In the genomic region with DNA sequence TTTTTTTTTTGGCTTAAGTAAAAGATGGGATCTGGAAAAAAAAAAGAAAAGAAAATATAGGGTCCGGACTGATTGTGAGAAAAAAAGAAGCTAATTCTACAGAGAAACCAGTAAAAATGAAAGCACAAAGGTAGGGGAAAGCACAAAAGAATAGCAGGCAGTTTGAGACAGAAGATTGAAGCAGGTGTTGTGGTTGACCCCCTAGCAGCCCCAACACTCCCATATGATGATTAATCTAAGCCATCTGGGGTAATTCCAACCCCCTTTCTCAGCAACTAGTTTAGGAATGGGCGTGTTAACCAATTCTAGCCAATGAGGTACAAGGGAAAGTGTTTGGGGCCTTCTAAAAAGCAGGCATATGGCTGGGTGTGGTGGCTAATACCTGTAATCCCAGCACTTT, we compare ENCODE assay signal across 10 cellular contexts.
DNase-seq lines count a peak whose midpoint lies in the region; ATAC-seq and TF ChIP-seq lines count a peak whose summit lies in the region.
"Had no signal": no experiment of that assay in that cellular context is flagged by ENCODE, and none has a peak within 500 bp of the region (broad histone marks: within the 10 kb centered on the region; RNA-seq: fewer than 3 reads in every experiment).

No MANE protein-coding gene starts in this region.

- H3K27ac Mint-ChIP-seq in activated CD4-positive, alpha-beta T cell treated with anti-CD3 and anti-CD28 coated beads, Interleukin-2, amount 10 ng/mL, durations not matched to agents 7 days and 5 days = no peak overlapping the region
- H3K27ac Mint-ChIP-seq in nephron = peak overlapping the region in 2 of 3 experiments; percentile 2 to 25
- H3K27ac Mint-ChIP-seq: H9 had no signal

- WGBS in right cardiac atrium = 89% methylated on average over 2 of the region's 2 CpGs

- H3K4me1 Mint-ChIP-seq in activated CD4-positive, alpha-beta T cell treated with anti-CD3 and anti-CD28 coated beads, Interleukin-2, amount 10 ng/mL, durations not matched to agents 7 days and 5 days = peaks cover 39% of the 10 kb centered on the region
- H3K4me1 Mint-ChIP-seq in nephron = peaks cover 7% of the 10 kb centered on the region

- H3K4me3 Mint-ChIP-seq in activated CD4-positive, alpha-beta T cell treated with anti-CD3 and anti-CD28 coated beads, Interleukin-2, amount 10 ng/mL, durations not matched to agents 7 days and 5 days = no peak overlapping the region
- no peak overlapping the region for H3K4me3 Mint-ChIP-seq in nephron
- H3K4me3 Mint-ChIP-seq: H9, neural crest cell had no signal

- CTCF ChIA-PET in activated CD4-positive, alpha-beta T cell treated with anti-CD3 and anti-CD28 coated beads, Interleukin-2, amount 10 ng/mL, durations not matched to agents 7 days and 5 days (lab: Charles Lee) = no interaction called here

- intact Hi-C loops in right cardiac atrium (cut with DNase I) = no loop called here

- peak; percentile 37 for DNase-seq in activated CD4-positive, alpha-beta T cell treated with anti-CD3 and anti-CD28 coated beads for 48 hours
- no peak for DNase-seq in activated CD4-positive, alpha-beta T cell treated with anti-CD3 and anti-CD28 coated beads, Interleukin-2, amount 10 ng/mL, durations not matched to agents 7 days and 5 days
- DNase-seq in NCI-H1048 (lab: John Stamatoyannopoulos, UW) (no peak), MV-4-11 (lab: John Stamatoyannopoulos, UW) (no peak), right cardiac atrium (no peak)
- DNase-seq: H9 had no signal

- POLR2A ChIA-PET in activated CD4-positive, alpha-beta T cell treated with anti-CD3 and anti-CD28 coated beads, Interleukin-2, amount 10 ng/mL, durations not matched to agents 7 days and 5 days (lab: Charles Lee) = interaction anchor here (1.2 kb wide), 1 partner anchor 210 kb away, joined by 4 read pairs; a partner anchor contains a TSS

- no peak overlapping the region for H3K27ac ChIP-seq in right cardiac atrium (ENCODE audit: low read length)

- H3K27me3 Mint-ChIP-seq in activated CD4-positive, alpha-beta T cell treated with anti-CD3 and anti-CD28 coated beads, Interleukin-2, amount 10 ng/mL, durations not matched to agents 7 days and 5 days = no peaks in the 10 kb centered on the region
- H3K27me3 Mint-ChIP-seq in nephron (ENCODE audit: low read depth) = peaks cover 3% of the 10 kb centered on the region

- H3K9me3 Mint-ChIP-seq in activated CD4-positive, alpha-beta T cell treated with anti-CD3 and anti-CD28 coated beads, Interleukin-2, amount 10 ng/mL, durations not matched to agents 7 days and 5 days = peaks cover 5% of the 10 kb centered on the region
- H3K9me3 Mint-ChIP-seq in nephron = peaks cover 11% of the 10 kb centered on the region

- no peaks in the 10 kb centered on the region for H3K9me3 ChIP-seq in right cardiac atrium (ENCODE audit: control insufficient read depth, low read length)

- H3K27me3 ChIP-seq in right cardiac atrium (ENCODE audit: control insufficient read depth, insufficient read depth) = no peaks in the 10 kb centered on the region

- no peak overlapping the region for H3K4me3 ChIP-seq in right cardiac atrium (ENCODE audit: low read length)

- H3K4me1 ChIP-seq in right cardiac atrium (ENCODE audit: control insufficient read depth, insufficient read depth, low read length) = no peaks in the 10 kb centered on the region

- H3K36me3 Mint-ChIP-seq in activated CD4-positive, alpha-beta T cell treated with anti-CD3 and anti-CD28 coated beads, Interleukin-2, amount 10 ng/mL, durations not matched to agents 7 days and 5 days (ENCODE audit: low read depth) = peaks cover 25% of the 10 kb centered on the region
- H3K36me3 Mint-ChIP-seq in nephron (ENCODE audit: low read depth) = peaks cover 35% of the 10 kb centered on the region

- ATAC-seq in GM21737 (IDR thresholded peaks at IDR 0.05; ENCODE audit: unreplicated experiment) = peak; percentile 66
- peak; percentile 80 for ATAC-seq in HG03520 (IDR thresholded peaks at IDR 0.05; ENCODE audit: unreplicated experiment)
- ATAC-seq in right cardiac atrium = no peak

- TF ChIP-seq CTCF in nephron (IDR thresholded peaks at IDR 0.05; ENCODE audit: unreplicated experiment in 3 of 3) = no peak

Comparison
In these comparisons a context has a peak if more than half of its experiments do, and no peak if none do; other contexts are left out.
1. ATAC-seq: peak in GM21737 (single experiment) and HG03520 (single experiment); none in right cardiac atrium (0 of 2).